8 cellular contexts compared by ENCODE assay signal in genomic region chr1:109484519-109484975, GRCh38. TPM values are rescaled to one million over a fixed set of nuclear protein-coding genes. Genes with fewer than 3 reads are reported as not detected.
DNase-seq lines count a peak whose midpoint lies in the region; ATAC-seq and TF ChIP-seq lines count a peak whose summit lies in the region.

No MANE protein-coding gene starts in this region.

- H3K27ac Mint-ChIP-seq in brain: peak overlapping the region; percentile 92 to 99 (median 98)

- no peak overlapping the region for H4K5ac ChIP-seq in mesendoderm (ENCODE audit: low read length)

- peak overlapping the region; percentile 87 for H3K4me2 ChIP-seq in mesendoderm (ENCODE audit: low read length)

- H2BK120ac ChIP-seq in mesendoderm (ENCODE audit: low read depth, low read length): no peak overlapping the region

- H3K23ac ChIP-seq in mesendoderm (ENCODE audit: low read length): no peak overlapping the region

- WGBS in mesendoderm (ENCODE audit: extremely low coverage, insufficient coverage, low lambda C conversion rate): no CpG with 5 or more reads among the region's 15 CpGs

- H3K56ac ChIP-seq in mesendoderm (ENCODE audit: low read length): peak overlapping the region; percentile 93

- H3K4me3 ChIP-seq in AG04449 (ENCODE audit: low read depth, low read length): peak overlapping the region; percentile 82
- peak overlapping the region; percentile 94 for H3K4me3 ChIP-seq in HUES48 (ENCODE audit: low read depth, low read length)
- peak overlapping the region; percentile 28 for H3K4me3 ChIP-seq in mesendoderm (ENCODE audit: low read length)

- H2BK5ac ChIP-seq in mesendoderm (ENCODE audit: low read length): peak overlapping the region; percentile 18

- H3K9ac ChIP-seq in HUES48 (ENCODE audit: low read depth, low read length) (peak overlapping the region; percentile 95), mesendoderm (ENCODE audit: low read length) (peak overlapping the region; percentile 63)

- peaks cover 32% of the 10 kb centered on the region for H3K27me3 Mint-ChIP-seq in brain

- CTCF ChIA-PET in AG04449 (lab: Yijun Ruan, JAX): interaction anchor here (0.7 to 43.1 kb wide), 7 partner anchors 7 to 207 kb away, joined by 3 to 2790 read pairs (median 8); partner anchors contain the start of genes AMIGO1, CYB561D1 and GPR61

- H3K18ac ChIP-seq in mesendoderm (ENCODE audit: low read length): no peak overlapping the region

- H3K36me3 ChIP-seq in HUES48 (ENCODE audit: control insufficient read depth, insufficient read depth, low read length) (peaks cover 29% of the 10 kb centered on the region; the same call in 1 of the 2 replicates), mesendoderm (ENCODE audit: control insufficient read depth, insufficient read depth, low read length) (no peaks in the 10 kb centered on the region)

- peak overlapping the region; percentile 94 to 99 (median 98) for H3K4me3 Mint-ChIP-seq in brain

- ATAC-seq in HG03354 (IDR thresholded peaks at IDR 0.05; ENCODE audit: poor library complexity, severe bottlenecking, unreplicated experiment) (no peak), HG02884 (IDR thresholded peaks at IDR 0.05; ENCODE audit: unreplicated experiment) (no peak), HG03565 (IDR thresholded peaks at IDR 0.05; ENCODE audit: unreplicated experiment) (no peak)

- H2AK5ac ChIP-seq in mesendoderm (ENCODE audit: low read length): no peak overlapping the region

- H3K4ac ChIP-seq in mesendoderm (ENCODE audit: low read depth, low read length): no peak overlapping the region

- POLR2A ChIA-PET in AG04449 (lab: Yijun Ruan, JAX): no interaction called here

- H3K4me1 ChIP-seq in HUES48 (ENCODE audit: control insufficient read depth, insufficient read depth, low read length): peaks cover 9% of the 10 kb centered on the region; the same call in 1 of the 2 replicates
- peaks cover 12% of the 10 kb centered on the region for H3K4me1 ChIP-seq in mesendoderm (ENCODE audit: control insufficient read depth, low read depth, low read length)

- DNase-seq in AG04449 (ENCODE audit: low read depth, low spot score) (no peak), mesendoderm (peak; percentile 57), COR-L47 (lab: John Stamatoyannopoulos, UW) (no peak)

- no peak overlapping the region for H4K8ac ChIP-seq in mesendoderm (ENCODE audit: low read depth, low read length)

- H3K79me1 ChIP-seq in mesendoderm (ENCODE audit: low read length): peaks cover 3% of the 10 kb centered on the region

- TF ChIP-seq CTCF in AG04449 (IDR thresholded peaks at IDR 0.05; ENCODE audit: insufficient read depth, low read length, missing control alignments): no peak
- TF ChIP-seq CTCF in brain (conservative IDR thresholded peaks at IDR 0.05): no peak

- H3K27me3 ChIP-seq in HUES48 (ENCODE audit: control insufficient read depth, insufficient read depth, low read length) (no peaks in the 10 kb centered on the region), mesendoderm (ENCODE audit: insufficient read depth, low read length, poor library complexity) (no peaks in the 10 kb centered on the region)

- peaks cover 6% of the 10 kb centered on the region for H3K36me3 Mint-ChIP-seq in brain

- no peaks in the 10 kb centered on the region for H3K9me3 Mint-ChIP-seq in brain

- H3K79me2 ChIP-seq in mesendoderm (ENCODE audit: control insufficient read depth, insufficient read depth, low read length): no peaks in the 10 kb centered on the region

- H3K27ac ChIP-seq in HUES48 (ENCODE audit: low read depth, low read length) (peak overlapping the region; percentile 96), mesendoderm (ENCODE audit: low read depth, low read length) (no peak overlapping the region)

- H3K9me3 ChIP-seq in HUES48 (ENCODE audit: control insufficient read depth, insufficient read depth, low read length): no peaks in the 10 kb centered on the region

- H3K4me1 Mint-ChIP-seq in brain: peaks cover 32% of the 10 kb centered on the region

- no peak overlapping the region for H2BK15ac ChIP-seq in mesendoderm (replicated peaks; ENCODE audit: low read depth)

RNA-seq across cellular contexts. Expression of gene ATXN7L2, which starts 0.8 kb away (rescaled TPM):
- 9.2 TPM for polyA plus RNA-seq in brain (ENCODE audit: insufficient read depth, low read depth, low replicate concordance)
- 8.0 TPM for polyA plus RNA-seq in mesendoderm (2013, experiment 1 of 2)
- 8.2 TPM for polyA plus RNA-seq in mesendoderm (2013, experiment 2 of 2)

RNA-seq across cellular contexts. Expression of gene CYB561D1, which starts 9.3 kb away (rescaled TPM):
- polyA plus RNA-seq in brain (ENCODE audit: insufficient read depth, low read depth, low replicate concordance): 7.5 TPM
- 1.7 TPM for polyA plus RNA-seq in mesendoderm (2013, experiment 1 of 2)
- polyA plus RNA-seq in mesendoderm (2013, experiment 2 of 2): 1.4 TPM

RNA-seq across cellular contexts. Expression of gene SYPL2, which starts 18.2 kb away (rescaled TPM):
- polyA plus RNA-seq in brain (ENCODE audit: insufficient read depth, low read depth, low replicate concordance): 0.22 TPM
- polyA plus RNA-seq in mesendoderm (2013, experiment 1 of 2): 0.38 TPM
- polyA plus RNA-seq in mesendoderm (2013, experiment 2 of 2): 0.35 TPM

RNA-seq across cellular contexts. Expression of gene AMIGO1, which starts 25.0 kb away (rescaled TPM):
- 19.2 TPM for polyA plus RNA-seq in brain (ENCODE audit: insufficient read depth, low read depth, low replicate concordance)
- 0.56 TPM for polyA plus RNA-seq in mesendoderm (2013, experiment 1 of 2)
- 0.48 TPM for polyA plus RNA-seq in mesendoderm (2013, experiment 2 of 2)

RNA-seq across cellular contexts. Expression of gene GPR61, which starts 55.1 kb away (rescaled TPM):
- polyA plus RNA-seq in brain (ENCODE audit: insufficient read depth, low read depth, low replicate concordance): 1.6 TPM
- 0.10 TPM for polyA plus RNA-seq in mesendoderm (2013, experiment 1 of 2)
- 0.08 TPM for polyA plus RNA-seq in mesendoderm (2013, experiment 2 of 2)

Comparison
In these comparisons a context has a peak if more than half of its experiments do, and no peak if none do; other contexts are left out.
1. H3K4me3 ChIP-seq: peak in every context shown above with its lines; median percentile 94 in HUES48; 82 in AG04449; 28 in mesendoderm.